In the genomic region with DNA sequence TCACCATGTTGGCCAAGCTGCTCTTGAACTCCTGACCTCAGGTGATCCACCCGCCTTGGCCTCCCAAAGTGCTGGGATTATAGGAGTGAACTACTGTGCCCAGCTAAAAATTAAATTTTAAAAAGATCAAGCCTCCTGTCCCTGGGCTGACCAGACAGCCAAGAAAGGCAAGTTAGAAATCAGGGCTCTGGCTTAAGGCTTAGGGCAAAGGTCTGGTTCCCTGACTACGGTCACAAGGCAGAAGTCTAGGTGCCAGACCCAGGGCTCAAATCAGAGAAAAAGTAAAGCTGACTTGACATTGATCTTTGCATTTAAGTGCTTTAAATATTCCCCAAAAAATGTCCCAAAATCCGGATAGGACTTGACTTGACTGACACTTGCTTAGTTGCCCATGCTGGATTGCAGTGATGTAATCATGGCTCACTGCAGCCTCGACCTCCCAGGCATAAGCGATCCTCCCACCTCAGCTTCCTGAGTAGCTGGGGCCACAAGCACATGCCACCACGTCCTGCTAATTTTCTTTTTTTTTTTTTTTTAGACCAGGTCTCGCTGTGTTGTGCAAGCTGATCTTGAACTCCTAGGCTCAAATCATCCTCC, we compare ENCODE assay signal across 24 cellular contexts.
"Had no signal": no experiment of that assay in that cellular context is flagged by ENCODE, and none has a peak within 500 bp of the region (broad histone marks: within the 10 kb centered on the region; RNA-seq: fewer than 3 reads in every experiment).

No MANE protein-coding gene starts in this region.

- DNase-seq: cortex of kidney; effector memory CD8-positive, alpha-beta T cell; hypothalamus; immature natural killer cell; islet precursor cell; kidney glomerular epithelial cell; left colon; left ventricle myocardium superior; naive B cell; stimulated activated CD4-positive, alpha-beta T cell treated with anti-CD3 and anti-CD28 coated beads, Interleukin-2, amount 100 ng/mL, for 24 hours; stimulated activated CD4-positive, alpha-beta T cell treated with anti-CD3 and anti-CD28 coated beads, Interleukin-4, amount 100 ng/mL, for 24 hours; stimulated activated naive CD4-positive, alpha-beta T cell treated with Interleukin-2 at 50 U/mL for 16 hours; stomach; thyroid gland had no signal

- H3K9me3 ChIP-seq: mucosa of descending colon, prostate gland, right atrium auricular region, stomach, thyroid gland had no signal

- H3K4me1 ChIP-seq: neural progenitor cell, parathyroid adenoma, prostate gland, right atrium auricular region, thyroid gland had no signal

- H3K27me3 ChIP-seq: neural progenitor cell, right atrium auricular region, stomach, thyroid gland had no signal

- ATAC-seq: effector memory CD8-positive, alpha-beta T cell; left colon; left ventricle myocardium superior; mucosa of descending colon; natural killer cell treated with Interleukin-12 subunit alpha and Interleukin-12 subunit beta and Interleukin-15 and Interleukin-18, amount 100 ng/mL, for 72 hours; sciatic nerve; stimulated activated effector memory CD8-positive, alpha-beta T cell treated with anti-CD3 and anti-CD28 coated beads, Interleukin-12 subunit alpha, Interleukin-12 subunit beta, amount 100 ng/mL, for 72 hours had no signal

- H3K4me3 ChIP-seq: lung, mucosa of descending colon, neural progenitor cell, prostate gland, right atrium auricular region, smooth muscle cell, stomach, thyroid gland had no signal

- H3K36me3 ChIP-seq: neural progenitor cell, prostate gland, right atrium auricular region, stomach, thyroid gland had no signal

- H3K27ac ChIP-seq: neural progenitor cell, parathyroid adenoma, prostate gland, right atrium auricular region, stomach, thyroid gland had no signal
